1 cellular context compared by ENCODE assay signal in genomic region chr1:27574871-27575831, GRCh38.
TF ChIP-seq lines count a peak whose summit lies in the region.

No MANE protein-coding gene starts in this region.

TF ChIP-seq in H1, 55 proteins besides CTCF, POLR2A, EP300 and RAD21:
- TF ChIP-seq EGR1 (IDR thresholded peaks at IDR 0.05; ENCODE audit: borderline replicate concordance, low read depth, low read length) (no peak), JUND (IDR thresholded peaks at IDR 0.05; ENCODE audit: low read length) (peak; percentile 43), RBBP5 (IDR thresholded peaks at IDR 0.05; ENCODE audit: borderline replicate concordance, low read depth, low read length) (0 out of 2 replicates have a peak, but pooled peaks have one; percentile 69), SIN3A (conservative IDR thresholded peaks at IDR 0.05 in 1 of 2, IDR thresholded peaks at IDR 0.05 in 1 of 2; ENCODE audit: low read depth in 1 of 2, low read length in 2 of 2) (0 out of 4 replicates have a peak, but pooled peaks of 1 of the 2 experiments have one; percentile 39), ASH2L (IDR thresholded peaks at IDR 0.05; ENCODE audit: low read length) (peak; percentile 71), KDM1A (IDR thresholded peaks at IDR 0.05; ENCODE audit: borderline replicate concordance, low read length) (peak; percentile 77; the same call in 1 of the 2 replicates), CHD7 (IDR thresholded peaks at IDR 0.05; ENCODE audit: insufficient replicate concordance, low read length) (no peak), KDM5A (IDR thresholded peaks at IDR 0.05; ENCODE audit: low read length) (no peak), SRF (IDR thresholded peaks at IDR 0.05; ENCODE audit: low read depth, low read length) (no peak), MAX (IDR thresholded peaks at IDR 0.05) (peak; percentile 37; the same call in 1 of the 2 replicates), E2F6 (IDR thresholded peaks at IDR 0.05) (no peak), SP1 (IDR thresholded peaks at IDR 0.05; ENCODE audit: low read depth, low read length) (peak; percentile 39; the same call in 1 of the 2 replicates), CTBP2 (IDR thresholded peaks at IDR 0.05; ENCODE audit: borderline replicate concordance, insufficient read depth, insufficient read length, low read length) (no peak), TBP (IDR thresholded peaks at IDR 0.05; ENCODE audit: low read depth, low read length) (peak; percentile 39; the same call in 1 of the 2 replicates), POLR2AphosphoS5 (IDR thresholded peaks at IDR 0.05; ENCODE audit: low read depth, low read length) (peak; percentile 58), CBX5 (IDR thresholded peaks at IDR 0.05; ENCODE audit: low read depth, low read length) (no peak), TEAD4 (IDR thresholded peaks at IDR 0.05; ENCODE audit: low read depth, low read length) (0 out of 2 replicates have a peak, but pooled peaks have one; percentile 43), TCF12 (IDR thresholded peaks at IDR 0.05; ENCODE audit: low read depth, low read length) (peak; percentile 84; the same call in 1 of the 2 replicates)
